In genomic region chr17:58659714-58660084, GRCh38 we compare ENCODE assay signal across 8 cellular contexts. TPM values are rescaled to one million over a fixed set of nuclear protein-coding genes. Genes with fewer than 3 reads are reported as not detected.
A peak's percentile ranks its signal among the peaks of the same experiment; 100 is the strongest.
DNase-seq lines count a peak whose midpoint lies in the region; TF ChIP-seq lines count a peak whose summit lies in the region.
"Not testable (repeated sequence)": the region's sequence is repeated elsewhere in the genome, so short reads cannot be mapped to it uniquely, and the experiment has no call there.

No MANE protein-coding gene starts in this region.

- H3K4me1 Mint-ChIP-seq in HFFc6 (ENCODE audit: low read depth): peaks cover 18% of the 10 kb centered on the region
- H3K4me1 Mint-ChIP-seq in activated naive CD8-positive, alpha-beta T cell (ENCODE audit: low read depth): peaks cover 15% of the 10 kb centered on the region
- H3K4me1 Mint-ChIP-seq in nephron: not testable (repeated sequence)
- H3K4me1 Mint-ChIP-seq in stimulated activated naive CD8-positive, alpha-beta T cell treated with anti-CD3 and anti-CD28 coated beads, Interleukin-15, Interleukin-2, amounts not matched to agents 100 ng/mL and 50 ng/mL, for 24 hours (ENCODE audit: low read depth): peaks cover 16% of the 10 kb centered on the region

- H3K79me2 ChIP-seq in SU-DHL-6 (ENCODE audit: insufficient read depth, low read length): not testable (repeated sequence)

- not testable (repeated sequence) for H3K9me2 ChIP-seq in SU-DHL-6 (replicated peaks; ENCODE audit: insufficient read depth, low read length)

- not testable (repeated sequence) for H3K36me3 Mint-ChIP-seq in HFFc6 (ENCODE audit: low read depth); activated naive CD8-positive, alpha-beta T cell; nephron (ENCODE audit: low read depth); stimulated activated naive CD8-positive, alpha-beta T cell treated with anti-CD3 and anti-CD28 coated beads, Interleukin-15, Interleukin-2, amounts not matched to agents 100 ng/mL and 50 ng/mL, for 24 hours (ENCODE audit: low read depth)

- not testable (repeated sequence) for H3K4me1 ChIP-seq in effector memory CD4-positive, alpha-beta T cell (ENCODE audit: control insufficient read depth, insufficient read depth, low read length, poor library complexity, severe bottlenecking); iPS-18a (ENCODE audit: control insufficient read depth, low read depth, low read length)

- H3K9ac ChIP-seq in SU-DHL-6 (ENCODE audit: low read length) (peak overlapping the region; percentile 51), iPS-18a (ENCODE audit: low read length) (peak overlapping the region; percentile 99)

- H3K27me3 ChIP-seq in SU-DHL-6 (ENCODE audit: low read length); effector memory CD4-positive, alpha-beta T cell (replicated peaks; ENCODE audit: control insufficient read depth, insufficient read depth, low read length, poor library complexity, severe bottlenecking); iPS-18a (ENCODE audit: control insufficient read depth, insufficient read depth, low read length): not testable (repeated sequence)

- H3K4me3 Mint-ChIP-seq in HFFc6 (peak overlapping the region; percentile 78), nephron (peak overlapping the region; percentile 75 to 83 (median 76))
- H3K4me3 Mint-ChIP-seq in activated naive CD8-positive, alpha-beta T cell: peak overlapping the region; percentile 87
- peak overlapping the region; percentile 80 for H3K4me3 Mint-ChIP-seq in stimulated activated naive CD8-positive, alpha-beta T cell treated with anti-CD3 and anti-CD28 coated beads, Interleukin-15, Interleukin-2, amounts not matched to agents 100 ng/mL and 50 ng/mL, for 24 hours

- not testable (repeated sequence) for DNase-seq in AG09309 (ENCODE audit: low read depth); HFFc6; effector memory CD4-positive, alpha-beta T cell

- not testable (repeated sequence) for H3K9me3 ChIP-seq in SU-DHL-6 (ENCODE audit: insufficient read depth, low read length); effector memory CD4-positive, alpha-beta T cell (ENCODE audit: control insufficient read depth, low read length); iPS-18a (ENCODE audit: control insufficient read depth, low read depth, low read length)

- H3K27me3 Mint-ChIP-seq in HFFc6 (ENCODE audit: insufficient read depth): peaks cover 13% of the 10 kb centered on the region
- not testable (repeated sequence) for H3K27me3 Mint-ChIP-seq in activated naive CD8-positive, alpha-beta T cell; nephron (ENCODE audit: low read depth); stimulated activated naive CD8-positive, alpha-beta T cell treated with anti-CD3 and anti-CD28 coated beads, Interleukin-15, Interleukin-2, amounts not matched to agents 100 ng/mL and 50 ng/mL, for 24 hours

- TF ChIP-seq CTCF in AG09309 (IDR thresholded peaks at IDR 0.05; ENCODE audit: control insufficient read depth, insufficient read depth, low read depth, low read length, missing control alignments); HFFc6 (IDR thresholded peaks at IDR 0.05); SU-DHL-6 (IDR thresholded peaks at IDR 0.05; ENCODE audit: insufficient read depth, low read length, poor library complexity, severe bottlenecking); nephron (IDR thresholded peaks at IDR 0.05; ENCODE audit: unreplicated experiment in 3 of 3): not testable (repeated sequence)

- peak overlapping the region; percentile 84 for H2AFZ ChIP-seq in SU-DHL-6 (ENCODE audit: low read depth, low read length, severe bottlenecking)

- H3K27ac ChIP-seq in SU-DHL-6 (ENCODE audit: low read depth, low read length); iPS-18a (ENCODE audit: low read length): not testable (repeated sequence)
- H3K27ac ChIP-seq in effector memory CD4-positive, alpha-beta T cell (ENCODE audit: insufficient read depth, low read length, poor library complexity, severe bottlenecking): peak overlapping the region; percentile 94

- not testable (repeated sequence) for H4K20me1 ChIP-seq in SU-DHL-6 (ENCODE audit: low read depth, low read length)

- H3K9me3 Mint-ChIP-seq in HFFc6: peaks cover 11% of the 10 kb centered on the region
- not testable (repeated sequence) for H3K9me3 Mint-ChIP-seq in activated naive CD8-positive, alpha-beta T cell (ENCODE audit: low read depth); nephron; stimulated activated naive CD8-positive, alpha-beta T cell treated with anti-CD3 and anti-CD28 coated beads, Interleukin-15, Interleukin-2, amounts not matched to agents 100 ng/mL and 50 ng/mL, for 24 hours

- H3K4me2 ChIP-seq in SU-DHL-6 (ENCODE audit: low read depth, low read length, poor library complexity, severe bottlenecking): peak overlapping the region; percentile 74

- not testable (repeated sequence) for H3K27ac Mint-ChIP-seq in HFFc6; stimulated activated naive CD8-positive, alpha-beta T cell treated with anti-CD3 and anti-CD28 coated beads, Interleukin-15, Interleukin-2, amounts not matched to agents 100 ng/mL and 50 ng/mL, for 24 hours
- H3K27ac Mint-ChIP-seq in activated naive CD8-positive, alpha-beta T cell: peak overlapping the region; percentile 100
- H3K27ac Mint-ChIP-seq in nephron: peak overlapping the region; percentile 99 to 100 (median 99)

- H3F3A ChIP-seq in SU-DHL-6 (ENCODE audit: insufficient read depth): peaks cover 12% of the 10 kb centered on the region

- H3K4me3 ChIP-seq in AG09309 (ENCODE audit: control insufficient read depth, low read depth, low read length) (peak overlapping the region; percentile 23), SU-DHL-6 (ENCODE audit: insufficient read depth, low read length, poor library complexity, severe bottlenecking) (peak overlapping the region; percentile 50), iPS-18a (ENCODE audit: low read length) (peak overlapping the region; percentile 68)
- peak overlapping the region; percentile 56 for H3K4me3 ChIP-seq in effector memory CD4-positive, alpha-beta T cell (ENCODE audit: insufficient read depth, low read depth, low read length, poor library complexity, severe bottlenecking)

- not testable (repeated sequence) for H3K36me3 ChIP-seq in SU-DHL-6 (ENCODE audit: low read length); effector memory CD4-positive, alpha-beta T cell (ENCODE audit: control insufficient read depth, insufficient read depth, low read length); iPS-18a (ENCODE audit: control insufficient read depth, low read depth, low read length)

RNA-seq across cellular contexts. Expression of gene TEX14, which starts 32.1 kb away (rescaled TPM):
- under 1 TPM in 1 of 6 experiments, not detected in 5; 0.20 TPM for total RNA-seq in HFFc6 (2021; fragmentation: NEBNext Ultra II Directional; extraction: Animal tissue kit (Norgen Biotek cat#: 25700))

RNA-seq across cellular contexts. Expression of gene RAD51C, which starts 32.7 kb away (rescaled TPM):
- 10 to 100 TPM; 20.8 to 27.4 (median 24.8) TPM for total RNA-seq in HFFc6 (2021; fragmentation: NEBNext Ultra II Directional; extraction: Animal tissue kit (Norgen Biotek cat#: 25700))
